ENCODE assay signal across 1 cellular context in the genomic region with DNA sequence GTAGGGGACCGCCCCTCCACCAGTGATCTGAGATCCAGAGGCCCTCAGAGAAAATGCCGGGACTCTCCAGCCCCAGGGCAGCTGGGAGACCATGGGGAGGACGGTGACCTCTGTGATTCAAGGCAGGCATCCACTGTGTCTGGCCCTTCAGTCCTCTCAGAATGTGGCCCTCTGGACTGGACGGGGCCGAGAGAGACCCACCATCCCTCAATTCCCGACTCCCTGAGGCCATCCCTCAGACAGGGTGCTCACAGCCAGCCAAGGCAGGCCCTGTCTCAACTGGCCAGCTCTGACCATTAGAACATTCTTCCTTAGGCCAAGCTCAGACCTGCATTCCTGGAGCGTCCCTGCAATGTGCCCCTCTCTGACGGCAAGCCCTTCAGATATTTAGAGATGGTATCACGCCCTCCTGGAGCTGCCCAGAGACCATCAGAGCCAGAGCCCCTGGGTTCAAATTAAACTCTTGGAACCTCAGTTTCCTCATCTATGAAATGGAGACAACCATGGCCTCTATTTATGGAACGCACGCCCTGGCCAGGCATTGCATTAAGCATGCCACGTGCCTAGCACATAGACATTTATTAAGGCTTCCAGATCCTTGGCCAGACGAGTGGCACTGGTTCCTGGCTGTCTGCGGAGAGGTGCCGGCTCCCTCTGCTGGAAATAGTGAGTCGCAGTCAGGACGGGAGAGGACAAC.
A peak's percentile ranks its signal among the peaks of the same experiment; 100 is the strongest.
TF ChIP-seq lines count a peak whose summit lies in the region.

No MANE protein-coding gene starts in this region.

TF ChIP-seq in K562, 482 proteins besides CTCF, POLR2A, EP300 and RAD21 (continued from another document and continues in another):
- TF ChIP-seq, protein P1, sequence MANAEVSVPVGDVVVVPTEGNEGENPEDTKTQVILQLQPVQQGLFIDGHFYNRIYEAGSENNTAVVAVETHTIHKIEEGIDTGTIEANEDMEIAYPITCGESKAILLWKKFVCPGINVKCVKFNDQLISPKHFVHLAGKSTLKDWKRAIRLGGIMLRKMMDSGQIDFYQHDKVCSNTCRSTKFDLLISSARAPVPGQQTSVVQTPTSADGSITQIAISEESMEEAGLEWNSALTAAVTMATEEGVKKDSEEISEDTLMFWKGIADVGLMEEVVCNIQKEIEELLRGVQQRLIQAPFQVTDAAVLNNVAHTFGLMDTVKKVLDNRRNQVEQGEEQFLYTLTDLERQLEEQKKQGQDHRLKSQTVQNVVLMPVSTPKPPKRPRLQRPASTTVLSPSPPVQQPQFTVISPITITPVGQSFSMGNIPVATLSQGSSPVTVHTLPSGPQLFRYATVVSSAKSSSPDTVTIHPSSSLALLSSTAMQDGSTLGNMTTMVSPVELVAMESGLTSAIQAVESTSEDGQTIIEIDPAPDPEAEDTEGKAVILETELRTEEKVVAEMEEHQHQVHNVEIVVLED (CRISPR knock-in tag; IDR thresholded peaks at IDR 0.05): peak; percentile 31; the same call in 1 of the 2 replicates
- TF ChIP-seq HDAC8 (tag; IDR thresholded peaks at IDR 0.05) (no peak), NR2C1 (IDR thresholded peaks at IDR 0.05) (no peak), NR2C1 (tag; IDR thresholded peaks at IDR 0.05) (no peak), ZBTB8A (IDR thresholded peaks at IDR 0.05; ENCODE audit: partially characterized antibody) (no peak), ZNF143 (CRISPR knock-in tag; IDR thresholded peaks at IDR 0.05) (no peak), ZNF232 (CRISPR knock-in tag; IDR thresholded peaks at IDR 0.05) (0 out of 2 replicates have a peak, but pooled peaks have one; percentile 73), POLR3A (IDR thresholded peaks at IDR 0.05; ENCODE audit: borderline replicate concordance, extremely low read depth, insufficient read depth, insufficient read length) (no peak), HNRNPH1 (optimal IDR thresholded peaks at IDR 0.05; ENCODE audit: low read depth, low read length) (no peak), SMARCB1 (IDR thresholded peaks at IDR 0.05; ENCODE audit: insufficient read length, low read depth) (no peak), ZNF444 (CRISPR knock-in tag; IDR thresholded peaks at IDR 0.05) (no peak), DNMT1 (IDR thresholded peaks at IDR 0.05) (no peak), RFX5 (IDR thresholded peaks at IDR 0.05; ENCODE audit: low read depth, low read length) (no peak), TEAD1 (CRISPR knock-in tag; IDR thresholded peaks at IDR 0.05) (peak; percentile 37 to 78; a peak in 2 of 4 replicates), XRCC5 (IDR thresholded peaks at IDR 0.05; ENCODE audit: low read depth, low read length) (peak; percentile 83), CTBP1 (IDR thresholded peaks at IDR 0.05; ENCODE audit: borderline replicate concordance) (peak; percentile 43; the same call in 1 of the 2 replicates), SRSF7 (optimal IDR thresholded peaks at IDR 0.05; ENCODE audit: low read depth, low read length) (no peak), ZNF140 (CRISPR knock-in tag; IDR thresholded peaks at IDR 0.05) (no peak), HNRNPL (IDR thresholded peaks at IDR 0.05; ENCODE audit: low read depth, low read length) (no peak), ZC3H8 (IDR thresholded peaks at IDR 0.05) (no peak), SMAD3 (CRISPR knock-in tag; conservative IDR thresholded peaks at IDR 0.05) (0 out of 2 replicates have a peak, but pooled peaks have one; percentile 48), RHOXF2B (CRISPR knock-in tag; conservative IDR thresholded peaks at IDR 0.05) (0 out of 2 replicates have a peak, but pooled peaks have one; percentile 54), SRSF1 (IDR thresholded peaks at IDR 0.05; ENCODE audit: low read depth, low read length) (no peak), BRCA1 (IDR thresholded peaks at IDR 0.05) (no peak), BRCA1 (CRISPR knock-in tag; IDR thresholded peaks at IDR 0.05) (no peak), NR4A1 (CRISPR knock-in tag; IDR thresholded peaks at IDR 0.05) (0 out of 2 replicates have a peak, but pooled peaks have one; percentile 13), NR4A1 (tag; IDR thresholded peaks at IDR 0.05) (no peak), SRSF9 (IDR thresholded peaks at IDR 0.05; ENCODE audit: borderline replicate concordance, low read depth, low read length) (no peak), ZNF384 (IDR thresholded peaks at IDR 0.05; ENCODE audit: low read depth, low read length) (no peak), PML (IDR thresholded peaks at IDR 0.05; ENCODE audit: low read length) (no peak), TCF3 (CRISPR knock-in tag; IDR thresholded peaks at IDR 0.05) (no peak), SMAD4 (CRISPR knock-in tag; conservative IDR thresholded peaks at IDR 0.05) (peak; percentile 74), CHD2 (IDR thresholded peaks at IDR 0.05; ENCODE audit: low read depth, low read length) (no peak), RBM15 (IDR thresholded peaks at IDR 0.05; ENCODE audit: insufficient read depth, low read length) (no peak), ZNF778 (CRISPR knock-in tag; IDR thresholded peaks at IDR 0.05) (peak; percentile 89; the same call in 1 of the 2 replicates), PTTG1 (tag; IDR thresholded peaks at IDR 0.05; ENCODE audit: low read depth) (no peak), MIER1 (IDR thresholded peaks at IDR 0.05; ENCODE audit: low read depth) (no peak), BRD4 (IDR thresholded peaks at IDR 0.05) (no peak), ZSCAN29 (IDR thresholded peaks at IDR 0.05) (no peak), CC2D1A (IDR thresholded peaks at IDR 0.05) (peak; percentile 94), NEUROD1 (IDR thresholded peaks at IDR 0.05; ENCODE audit: borderline replicate concordance, low read depth, low read length, partially characterized antibody) (no peak), KLF13 (tag; IDR thresholded peaks at IDR 0.05; ENCODE audit: borderline replicate concordance, low read depth) (peak; percentile 65; the same call in 1 of the 2 replicates), L3MBTL2 (IDR thresholded peaks at IDR 0.05) (peak; percentile 88), FOXP1 (CRISPR knock-in tag; IDR thresholded peaks at IDR 0.05) (0 out of 2 replicates have a peak, but pooled peaks have one; percentile 3)
- TF ChIP-seq, protein P2, sequence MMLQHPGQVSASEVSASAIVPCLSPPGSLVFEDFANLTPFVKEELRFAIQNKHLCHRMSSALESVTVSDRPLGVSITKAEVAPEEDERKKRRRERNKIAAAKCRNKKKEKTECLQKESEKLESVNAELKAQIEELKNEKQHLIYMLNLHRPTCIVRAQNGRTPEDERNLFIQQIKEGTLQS (IDR thresholded peaks at IDR 0.05): no peak
- TF ChIP-seq, protein P2 (CRISPR knock-in tag; conservative IDR thresholded peaks at IDR 0.05): peak; percentile 76; the same call in 1 of the 2 replicates
- TF ChIP-seq, protein P3, sequence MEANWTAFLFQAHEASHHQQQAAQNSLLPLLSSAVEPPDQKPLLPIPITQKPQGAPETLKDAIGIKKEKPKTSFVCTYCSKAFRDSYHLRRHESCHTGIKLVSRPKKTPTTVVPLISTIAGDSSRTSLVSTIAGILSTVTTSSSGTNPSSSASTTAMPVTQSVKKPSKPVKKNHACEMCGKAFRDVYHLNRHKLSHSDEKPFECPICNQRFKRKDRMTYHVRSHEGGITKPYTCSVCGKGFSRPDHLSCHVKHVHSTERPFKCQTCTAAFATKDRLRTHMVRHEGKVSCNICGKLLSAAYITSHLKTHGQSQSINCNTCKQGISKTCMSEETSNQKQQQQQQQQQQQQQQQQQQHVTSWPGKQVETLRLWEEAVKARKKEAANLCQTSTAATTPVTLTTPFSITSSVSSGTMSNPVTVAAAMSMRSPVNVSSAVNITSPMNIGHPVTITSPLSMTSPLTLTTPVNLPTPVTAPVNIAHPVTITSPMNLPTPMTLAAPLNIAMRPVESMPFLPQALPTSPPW (CRISPR knock-in tag; IDR thresholded peaks at IDR 0.05): no peak
- TF ChIP-seq, protein P4, sequence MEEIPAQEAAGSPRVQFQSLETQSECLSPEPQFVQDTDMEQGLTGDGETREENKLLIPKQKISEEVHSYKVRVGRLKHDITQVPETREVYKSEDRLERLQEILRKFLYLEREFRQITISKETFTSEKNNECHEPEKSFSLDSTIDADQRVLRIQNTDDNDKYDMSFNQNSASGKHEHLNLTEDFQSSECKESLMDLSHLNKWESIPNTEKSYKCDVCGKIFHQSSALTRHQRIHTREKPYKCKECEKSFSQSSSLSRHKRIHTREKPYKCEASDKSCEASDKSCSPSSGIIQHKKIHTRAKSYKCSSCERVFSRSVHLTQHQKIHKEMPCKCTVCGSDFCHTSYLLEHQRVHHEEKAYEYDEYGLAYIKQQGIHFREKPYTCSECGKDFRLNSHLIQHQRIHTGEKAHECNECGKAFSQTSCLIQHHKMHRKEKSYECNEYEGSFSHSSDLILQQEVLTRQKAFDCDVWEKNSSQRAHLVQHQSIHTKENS (CRISPR knock-in tag; IDR thresholded peaks at IDR 0.05): no peak
- TF ChIP-seq, protein P5, sequence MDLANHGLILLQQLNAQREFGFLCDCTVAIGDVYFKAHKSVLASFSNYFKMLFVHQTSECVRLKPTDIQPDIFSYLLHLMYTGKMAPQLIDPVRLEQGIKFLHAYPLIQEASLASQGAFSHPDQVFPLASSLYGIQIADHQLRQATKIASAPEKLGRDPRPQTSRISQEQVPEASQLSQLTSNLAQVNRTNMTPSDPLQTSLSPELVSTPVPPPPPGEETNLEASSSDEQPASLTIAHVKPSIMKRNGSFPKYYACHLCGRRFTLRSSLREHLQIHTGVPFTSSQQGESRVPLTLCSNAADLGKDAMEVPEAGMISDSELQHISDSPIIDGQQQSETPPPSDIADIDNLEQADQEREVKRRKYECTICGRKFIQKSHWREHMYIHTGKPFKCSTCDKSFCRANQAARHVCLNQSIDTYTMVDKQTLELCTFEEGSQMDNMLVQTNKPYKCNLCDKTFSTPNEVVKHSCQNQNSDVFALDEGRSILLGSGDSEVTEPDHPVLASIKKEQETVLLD (IDR thresholded peaks at IDR 0.05): no peak
- TF ChIP-seq, protein P6, sequence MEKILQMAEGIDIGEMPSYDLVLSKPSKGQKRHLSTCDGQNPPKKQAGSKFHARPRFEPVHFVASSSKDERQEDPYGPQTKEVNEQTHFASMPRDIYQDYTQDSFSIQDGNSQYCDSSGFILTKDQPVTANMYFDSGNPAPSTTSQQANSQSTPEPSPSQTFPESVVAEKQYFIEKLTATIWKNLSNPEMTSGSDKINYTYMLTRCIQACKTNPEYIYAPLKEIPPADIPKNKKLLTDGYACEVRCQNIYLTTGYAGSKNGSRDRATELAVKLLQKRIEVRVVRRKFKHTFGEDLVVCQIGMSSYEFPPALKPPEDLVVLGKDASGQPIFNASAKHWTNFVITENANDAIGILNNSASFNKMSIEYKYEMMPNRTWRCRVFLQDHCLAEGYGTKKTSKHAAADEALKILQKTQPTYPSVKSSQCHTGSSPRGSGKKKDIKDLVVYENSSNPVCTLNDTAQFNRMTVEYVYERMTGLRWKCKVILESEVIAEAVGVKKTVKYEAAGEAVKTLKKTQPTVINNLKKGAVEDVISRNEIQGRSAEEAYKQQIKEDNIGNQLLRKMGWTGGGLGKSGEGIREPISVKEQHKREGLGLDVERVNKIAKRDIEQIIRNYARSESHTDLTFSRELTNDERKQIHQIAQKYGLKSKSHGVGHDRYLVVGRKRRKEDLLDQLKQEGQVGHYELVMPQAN (IDR thresholded peaks at IDR 0.05; ENCODE audit: borderline replicate concordance): no peak
- TF ChIP-seq, protein P7, sequence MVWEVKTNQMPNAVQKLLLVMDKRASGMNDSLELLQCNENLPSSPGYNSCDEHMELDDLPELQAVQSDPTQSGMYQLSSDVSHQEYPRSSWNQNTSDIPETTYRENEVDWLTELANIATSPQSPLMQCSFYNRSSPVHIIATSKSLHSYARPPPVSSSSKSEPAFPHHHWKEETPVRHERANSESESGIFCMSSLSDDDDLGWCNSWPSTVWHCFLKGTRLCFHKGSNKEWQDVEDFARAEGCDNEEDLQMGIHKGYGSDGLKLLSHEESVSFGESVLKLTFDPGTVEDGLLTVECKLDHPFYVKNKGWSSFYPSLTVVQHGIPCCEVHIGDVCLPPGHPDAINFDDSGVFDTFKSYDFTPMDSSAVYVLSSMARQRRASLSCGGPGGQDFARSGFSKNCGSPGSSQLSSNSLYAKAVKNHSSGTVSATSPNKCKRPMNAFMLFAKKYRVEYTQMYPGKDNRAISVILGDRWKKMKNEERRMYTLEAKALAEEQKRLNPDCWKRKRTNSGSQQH (CRISPR knock-in tag; IDR thresholded peaks at IDR 0.05): 0 out of 2 replicates have a peak, but pooled peaks have one; percentile 44
- TF ChIP-seq, protein P8, sequence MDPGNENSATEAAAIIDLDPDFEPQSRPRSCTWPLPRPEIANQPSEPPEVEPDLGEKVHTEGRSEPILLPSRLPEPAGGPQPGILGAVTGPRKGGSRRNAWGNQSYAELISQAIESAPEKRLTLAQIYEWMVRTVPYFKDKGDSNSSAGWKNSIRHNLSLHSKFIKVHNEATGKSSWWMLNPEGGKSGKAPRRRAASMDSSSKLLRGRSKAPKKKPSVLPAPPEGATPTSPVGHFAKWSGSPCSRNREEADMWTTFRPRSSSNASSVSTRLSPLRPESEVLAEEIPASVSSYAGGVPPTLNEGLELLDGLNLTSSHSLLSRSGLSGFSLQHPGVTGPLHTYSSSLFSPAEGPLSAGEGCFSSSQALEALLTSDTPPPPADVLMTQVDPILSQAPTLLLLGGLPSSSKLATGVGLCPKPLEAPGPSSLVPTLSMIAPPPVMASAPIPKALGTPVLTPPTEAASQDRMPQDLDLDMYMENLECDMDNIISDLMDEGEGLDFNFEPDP (CRISPR knock-in tag; IDR thresholded peaks at IDR 0.05): 0 out of 2 replicates have a peak, but pooled peaks have one; percentile 50
- TF ChIP-seq, protein P9, sequence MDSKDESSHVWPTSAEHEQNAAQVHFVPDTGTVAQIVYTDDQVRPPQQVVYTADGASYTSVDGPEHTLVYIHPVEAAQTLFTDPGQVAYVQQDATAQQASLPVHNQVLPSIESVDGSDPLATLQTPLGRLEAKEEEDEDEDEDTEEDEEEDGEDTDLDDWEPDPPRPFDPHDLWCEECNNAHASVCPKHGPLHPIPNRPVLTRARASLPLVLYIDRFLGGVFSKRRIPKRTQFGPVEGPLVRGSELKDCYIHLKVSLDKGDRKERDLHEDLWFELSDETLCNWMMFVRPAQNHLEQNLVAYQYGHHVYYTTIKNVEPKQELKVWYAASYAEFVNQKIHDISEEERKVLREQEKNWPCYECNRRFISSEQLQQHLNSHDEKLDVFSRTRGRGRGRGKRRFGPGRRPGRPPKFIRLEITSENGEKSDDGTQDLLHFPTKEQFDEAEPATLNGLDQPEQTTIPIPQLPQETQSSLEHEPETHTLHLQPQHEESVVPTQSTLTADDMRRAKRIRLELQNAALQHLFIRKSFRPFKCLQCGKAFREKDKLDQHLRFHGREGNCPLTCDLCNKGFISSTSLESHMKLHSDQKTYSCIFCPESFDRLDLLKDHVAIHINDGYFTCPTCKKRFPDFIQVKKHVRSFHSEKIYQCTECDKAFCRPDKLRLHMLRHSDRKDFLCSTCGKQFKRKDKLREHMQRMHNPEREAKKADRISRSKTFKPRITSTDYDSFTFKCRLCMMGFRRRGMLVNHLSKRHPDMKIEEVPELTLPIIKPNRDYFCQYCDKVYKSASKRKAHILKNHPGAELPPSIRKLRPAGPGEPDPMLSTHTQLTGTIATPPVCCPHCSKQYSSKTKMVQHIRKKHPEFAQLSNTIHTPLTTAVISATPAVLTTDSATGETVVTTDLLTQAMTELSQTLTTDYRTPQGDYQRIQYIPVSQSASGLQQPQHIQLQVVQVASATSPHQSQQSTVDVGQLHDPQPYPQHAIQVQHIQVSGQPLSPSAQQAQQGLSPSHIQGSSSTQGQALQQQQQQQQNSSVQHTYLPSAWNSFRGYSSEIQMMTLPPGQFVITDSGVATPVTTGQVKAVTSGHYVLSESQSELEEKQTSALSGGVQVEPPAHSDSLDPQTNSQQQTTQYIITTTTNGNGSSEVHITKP (IDR thresholded peaks at IDR 0.05; ENCODE audit: partially characterized antibody): no peak
